In genomic region chr17:17693955-17694228, GRCh38 we compare ENCODE assay signal across 8 cellular contexts. TPM values are rescaled to one million over a fixed set of nuclear protein-coding genes. Genes with fewer than 3 reads are reported as not detected.
DNase-seq lines count a peak whose midpoint lies in the region; ATAC-seq and TF ChIP-seq lines count a peak whose summit lies in the region.

No MANE protein-coding gene starts in this region.

- peak overlapping the region; percentile 78 to 89 (median 83) for H3K4me3 Mint-ChIP-seq in CD8-positive, alpha-beta memory T cell

- H3K4me1 Mint-ChIP-seq in CD8-positive, alpha-beta memory T cell: peaks cover 43 to 80% (median 68%) of the 10 kb centered on the region in 3 donors

- DNase-seq in CD8-positive, alpha-beta memory T cell: peak in 1 of 5 donors; percentile 51
- peak; percentile 43 to 44 for DNase-seq in NCI-H1930 (lab: John Stamatoyannopoulos, UW)
- peak; percentile 77 for DNase-seq in coronary artery (ENCODE audit: low spot score)
- no peak for DNase-seq in foreskin melanocyte
- DNase-seq in iPS-NIHi11 (ENCODE audit: low spot score): no peak
- DNase-seq in mucosa of descending colon: no peak
- DNase-seq in NCI-H1417 treated with DMSO at 0.1 percent for 48 hours (lab: John Stamatoyannopoulos, UW): no peak

- ATAC-seq in mucosa of descending colon: no peak

- H3K9me3 Mint-ChIP-seq in CD8-positive, alpha-beta memory T cell: no peaks in the 10 kb centered on the region

- H3K4me1 ChIP-seq in CD8-positive, alpha-beta memory T cell (ENCODE audit: insufficient read depth, low read length): peaks cover 54% of the 10 kb centered on the region
- H3K4me1 ChIP-seq in neuron (ENCODE audit: insufficient read depth, low read length) (peaks cover 74% of the 10 kb centered on the region), mucosa of descending colon (ENCODE audit: low read depth) (peaks cover 66% of the 10 kb centered on the region)

- no peaks in the 10 kb centered on the region for H3K36me3 ChIP-seq in CD8-positive, alpha-beta memory T cell (ENCODE audit: insufficient read depth, low read length)
- H3K36me3 ChIP-seq in neuron (ENCODE audit: insufficient read depth, low read length): no peaks in the 10 kb centered on the region
- no peaks in the 10 kb centered on the region for H3K36me3 ChIP-seq in mucosa of descending colon (ENCODE audit: low read depth)

- H3K27ac ChIP-seq in CD8-positive, alpha-beta memory T cell (ENCODE audit: low read depth, low read length): peak overlapping the region; percentile 91
- H3K27ac ChIP-seq in coronary artery: peak overlapping the region; percentile 98

- POLR2A ChIA-PET in CD8-positive, alpha-beta memory T cell (lab: Charles Lee): interaction anchor here (1.0 to 1.2 kb wide), 2 partner anchors 10 to 12 kb away, joined by 3 read pairs; no protein-coding TSS in a partner anchor

- H3K4me3 ChIP-seq in CD8-positive, alpha-beta memory T cell (ENCODE audit: low read length): peak overlapping the region; percentile 38
- peak overlapping the region; percentile 80 for H3K4me3 ChIP-seq in coronary artery
- H3K4me3 ChIP-seq in neuron (ENCODE audit: low read length): peak overlapping the region; percentile 75
- H3K4me3 ChIP-seq in mucosa of descending colon: no peak overlapping the region

- H3K9me3 ChIP-seq in CD8-positive, alpha-beta memory T cell (ENCODE audit: low read length): no peaks in the 10 kb centered on the region
- H3K9me3 ChIP-seq in neuron (ENCODE audit: low read length): no peaks in the 10 kb centered on the region
- no peaks in the 10 kb centered on the region for H3K9me3 ChIP-seq in mucosa of descending colon

- peak overlapping the region; percentile 97 to 100 (median 99) for H3K27ac Mint-ChIP-seq in CD8-positive, alpha-beta memory T cell

- no peaks in the 10 kb centered on the region for H3K27me3 ChIP-seq in CD8-positive, alpha-beta memory T cell (ENCODE audit: insufficient read depth, low read length, poor library complexity, severe bottlenecking)
- H3K27me3 ChIP-seq in neuron (ENCODE audit: insufficient read depth, low read length): no peaks in the 10 kb centered on the region

- H3K27me3 Mint-ChIP-seq in CD8-positive, alpha-beta memory T cell: peaks cover 0 to 2% of the 10 kb centered on the region in 2 donors

- TF ChIP-seq CTCF in coronary artery (IDR thresholded peaks at IDR 0.05) (no peak), mucosa of descending colon (IDR thresholded peaks at IDR 0.05) (no peak)

- intact Hi-C loops in mucosa of descending colon (cut with DNase I, micrococcal nuclease): no loop called here

- CTCF ChIA-PET in CD8-positive, alpha-beta memory T cell (lab: Charles Lee): interaction anchor here (1.3 to 2.9 kb wide), 4 partner anchors 11 to 60 kb away, joined by 3 to 16 read pairs (median 7); no protein-coding TSS in a partner anchor

- peaks cover 0 to 3% (median 0%) of the 10 kb centered on the region in 3 donors for H3K36me3 Mint-ChIP-seq in CD8-positive, alpha-beta memory T cell

- no peak overlapping the region for H2AFZ ChIP-seq in neuron (ENCODE audit: low read depth, low read length)

RNA-seq across cellular contexts. Expression of gene RAI1, which starts 12.6 kb away (rescaled TPM):
- total RNA-seq in CD8-positive, alpha-beta memory T cell: 10 to 100 TPM; 19.7 to 20.2 TPM
- polyA plus RNA-seq in CD8-positive, alpha-beta memory T cell: 5.6 TPM
- total RNA-seq in mucosa of descending colon: 10 to 100 TPM; 12.9 to 29.2 (median 17.0) TPM

Comparison
In these comparisons a context has a peak if more than half of its experiments do, and no peak if none do; other contexts are left out.
1. DNase-seq: peak in NCI-H1930 (2 of 2) and coronary artery (single experiment); none in foreskin melanocyte (single experiment), iPS-NIHi11 (single experiment), mucosa of descending colon (0 of 3) and NCI-H1417 treated with DMSO at 0.1 percent for 48 hours (single experiment).